ENCODE assay signal across 8 cellular contexts in the genomic region with DNA sequence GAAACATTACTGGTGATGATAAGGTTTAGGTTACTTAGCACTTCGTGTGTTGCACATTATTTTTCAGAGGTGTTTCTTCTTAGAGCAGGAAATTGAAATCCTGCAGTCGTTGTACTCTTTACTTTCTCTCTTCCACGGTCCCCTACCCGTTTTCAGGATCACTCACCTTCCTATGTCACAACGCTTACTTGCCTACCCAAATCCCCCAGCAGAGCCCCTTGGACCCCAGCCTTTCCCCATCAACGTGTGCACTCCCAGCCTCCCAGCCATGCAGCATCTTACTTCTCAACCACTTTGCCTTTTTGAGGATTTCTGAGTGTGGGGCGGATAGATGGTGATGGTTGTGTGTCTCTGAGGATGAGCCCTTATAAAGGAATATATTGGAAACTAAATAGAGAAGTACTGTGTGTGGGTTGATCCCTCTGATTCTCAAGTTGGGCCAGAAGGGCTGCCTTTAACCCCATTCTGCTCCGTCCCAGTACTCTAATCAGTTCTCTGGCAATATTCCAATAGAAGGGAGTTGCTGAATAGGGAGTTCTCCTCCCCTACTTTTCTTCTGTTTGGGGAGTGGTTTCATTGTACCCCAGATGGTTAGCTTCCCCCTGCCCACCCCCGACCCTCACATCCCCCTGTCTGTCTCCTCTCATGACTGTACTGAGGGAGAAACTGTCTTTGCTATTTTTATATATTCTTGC. TPM values are rescaled to one million over a fixed set of nuclear protein-coding genes. Genes with fewer than 3 reads are reported as not detected.
DNase-seq lines count a peak whose midpoint lies in the region; ATAC-seq and TF ChIP-seq lines count a peak whose summit lies in the region.

No MANE protein-coding gene starts in this region.

- H3F3A ChIP-seq in neural progenitor cell (ENCODE audit: low read depth), result no peaks in the 10 kb centered on the region

- no peak for ATAC-seq in CD4-positive, alpha-beta T cell (ENCODE audit: poor library complexity)
- ATAC-seq in HG02885 (IDR thresholded peaks at IDR 0.05; ENCODE audit: poor library complexity, unreplicated experiment) (no peak), HG03175 (IDR thresholded peaks at IDR 0.05; ENCODE audit: unreplicated experiment) (no peak)

- peaks cover 5% of the 10 kb centered on the region for H3K27me3 Mint-ChIP-seq in CD4-positive, alpha-beta T cell
- H3K27me3 Mint-ChIP-seq in neural progenitor cell (ENCODE audit: insufficient read depth, low read depth), result peaks cover 6% of the 10 kb centered on the region

- CTCF ChIA-PET in CD4-positive, alpha-beta T cell (lab: Charles Lee), result interaction anchor here (1.0 kb wide), 1 partner anchor 155 kb away, joined by 5 read pairs; no protein-coding TSS in a partner anchor

- H3K4me1 Mint-ChIP-seq in CD4-positive, alpha-beta T cell (ENCODE audit: low read depth), result peaks cover 58% of the 10 kb centered on the region
- H3K4me1 Mint-ChIP-seq in neural progenitor cell, result peaks cover 21% of the 10 kb centered on the region

- peak overlapping the region; percentile 90 for H3K27ac Mint-ChIP-seq in CD4-positive, alpha-beta T cell
- no peak overlapping the region for H3K27ac Mint-ChIP-seq in neural progenitor cell

- no peaks in the 10 kb centered on the region for H3K36me3 Mint-ChIP-seq in CD4-positive, alpha-beta T cell (ENCODE audit: low read depth)
- no peaks in the 10 kb centered on the region for H3K36me3 Mint-ChIP-seq in neural progenitor cell

- H3K4me3 Mint-ChIP-seq in CD4-positive, alpha-beta T cell, result peak overlapping the region; percentile 93
- peak overlapping the region; percentile 86 for H3K4me3 Mint-ChIP-seq in neural progenitor cell

- H4K20me1 ChIP-seq in neural progenitor cell (ENCODE audit: low read depth), result no peaks in the 10 kb centered on the region

- no peaks in the 10 kb centered on the region for H3K9me3 Mint-ChIP-seq in CD4-positive, alpha-beta T cell
- peaks cover 4% of the 10 kb centered on the region for H3K9me3 Mint-ChIP-seq in neural progenitor cell

- DNase-seq in CD4-positive, alpha-beta T cell, result no peak
- DNase-seq in Peyer's patch (no peak), epithelial cell of prostate (ENCODE audit: low read depth, low spot score) (no peak), neural progenitor cell (ENCODE audit: low spot score) (no peak), HCEC 1CT (no peak), RKO (ENCODE audit: low spot score) (no peak)

- H3K4me2 ChIP-seq in neural progenitor cell, result peak overlapping the region; percentile 81

- TF ChIP-seq POLR2A in Peyer's patch (IDR thresholded peaks at IDR 0.05), result no peak

- intact Hi-C loops in CD4-positive, alpha-beta T cell (cut with DNase I, micrococcal nuclease), result loop anchor here in 1 of 2 experiments (5.0 kb wide), 1 partner anchor 50 kb away; the partner anchor contains the start of genes NCBP2L and TSC22D3

- H3K27me3 ChIP-seq in CD4-positive, alpha-beta T cell (ENCODE audit: control insufficient read depth, insufficient read depth, low read length), result no peaks in the 10 kb centered on the region
- no peaks in the 10 kb centered on the region for H3K27me3 ChIP-seq in Peyer's patch
- H3K27me3 ChIP-seq in neural progenitor cell, result peaks cover 57% of the 10 kb centered on the region

- no peaks in the 10 kb centered on the region for H3K4me1 ChIP-seq in Peyer's patch
- no peaks in the 10 kb centered on the region for H3K4me1 ChIP-seq in neural progenitor cell

- TF ChIP-seq CTCF in CD4-positive, alpha-beta T cell (IDR thresholded peaks at IDR 0.05), result no peak
- TF ChIP-seq CTCF in Peyer's patch (IDR thresholded peaks at IDR 0.05) (no peak), neural progenitor cell (IDR thresholded peaks at IDR 0.05) (no peak)

- H3K4me3 ChIP-seq in Peyer's patch (peak overlapping the region in 3 of 4 donors; percentile 47 to 64 (median 60)), neural progenitor cell (peak overlapping the region; percentile 51)

- no peak overlapping the region for H2AFZ ChIP-seq in neural progenitor cell (replicated peaks)

- POLR2A ChIA-PET in CD4-positive, alpha-beta T cell (lab: Charles Lee), result interaction anchor here (2.3 kb wide), 1 partner anchor 199 kb away, joined by 17 read pairs; the partner anchor contains the start of gene PRPS1

- no peaks in the 10 kb centered on the region for H3K79me2 ChIP-seq in neural progenitor cell (ENCODE audit: low read depth)

- H3K9ac ChIP-seq in neural progenitor cell, result no peak overlapping the region

- no peak overlapping the region for H3K27ac ChIP-seq in CD4-positive, alpha-beta T cell (ENCODE audit: low read depth, low read length)
- H3K27ac ChIP-seq in Peyer's patch (peak overlapping the region; percentile 71 to 84 (median 79)), epithelial cell of prostate (peak overlapping the region; percentile 73), neural progenitor cell (no peak overlapping the region)

- H3K9me3 ChIP-seq in CD4-positive, alpha-beta T cell (ENCODE audit: control insufficient read depth, low read length), result no peaks in the 10 kb centered on the region
- H3K9me3 ChIP-seq in Peyer's patch (no peaks in the 10 kb centered on the region), neural progenitor cell (ENCODE audit: low read depth) (no peaks in the 10 kb centered on the region)

- H3K36me3 ChIP-seq in Peyer's patch, result no peaks in the 10 kb centered on the region
- H3K36me3 ChIP-seq in neural progenitor cell, result no peaks in the 10 kb centered on the region

RNA-seq across cellular contexts. Expression of gene MID2, which starts 1.6 kb away (rescaled TPM):
- 10 to 100 TPM; 15.7 to 16.9 TPM for total RNA-seq in CD4-positive, alpha-beta T cell
- 10 to 100 TPM in 1 of 4 donors, 1 to 10 TPM in 3; 4.9 to 10.2 (median 8.1) TPM for total RNA-seq in Peyer's patch
- 1.2 and 3.8 TPM in 2 replicates for total RNA-seq in neural progenitor cell (ENCODE audit: low replicate concordance)

RNA-seq across cellular contexts. Expression of gene NCBP2L, which starts 49.8 kb away (rescaled TPM):
- not detected for total RNA-seq in CD4-positive, alpha-beta T cell
- total RNA-seq in Peyer's patch, result not detected
- total RNA-seq in neural progenitor cell (ENCODE audit: low replicate concordance), result not detected in 2 replicates

RNA-seq across cellular contexts. Expression of gene TSC22D3, which starts 51.7 kb away (rescaled TPM):
- total RNA-seq in CD4-positive, alpha-beta T cell, result 1,000 to 10,000 TPM; 3,132 to 3,144 TPM
- 1,000 to 10,000 TPM in 1 of 4 donors, 100 to 1,000 TPM in 3; 185 to 1,146 (median 313) TPM for total RNA-seq in Peyer's patch
- 44.9 and 51.0 TPM in 2 replicates for total RNA-seq in neural progenitor cell (ENCODE audit: low replicate concordance)

Comparison
In these comparisons a context has a peak if more than half of its experiments do, and no peak if none do; other contexts are left out.
1. H3K27ac ChIP-seq: peak in Peyer's patch (4 of 4) and epithelial cell of prostate (single experiment); none in CD4-positive, alpha-beta T cell (single experiment) and neural progenitor cell (single experiment).